ENCODE assay signal across 34 cellular contexts in the genomic region with DNA sequence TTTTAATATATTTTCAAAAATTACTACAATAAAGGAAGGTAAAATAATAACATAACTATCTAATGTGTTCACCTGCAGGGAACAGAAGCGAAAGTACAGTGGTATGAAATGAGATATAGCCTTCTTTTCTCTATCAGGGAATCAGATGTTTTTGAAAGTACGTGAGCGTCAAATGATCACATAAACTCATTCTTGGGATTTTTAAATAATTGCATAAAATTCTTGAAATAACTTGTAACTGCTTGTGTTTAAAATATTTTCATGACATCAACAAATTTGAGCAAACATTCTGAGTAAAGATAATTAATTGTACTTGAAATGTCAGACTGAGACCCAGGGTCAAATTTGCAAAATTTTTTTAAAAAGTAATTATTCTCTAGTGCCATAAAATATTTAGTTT.
"Had no signal": no experiment of that assay in that cellular context is flagged by ENCODE, and none has a peak within 500 bp of the region (broad histone marks: within the 10 kb centered on the region; RNA-seq: fewer than 3 reads in every experiment).

No MANE protein-coding gene starts in this region.

- ATAC-seq: activated CD4-positive, CD25-positive, alpha-beta regulatory T cell treated with anti-CD3 and anti-CD28 coated beads, Interleukin-2, amount 50 U/mL, for 24 hours; activated CD8-positive, alpha-beta memory T cell treated with anti-CD3 and anti-CD28 coated beads, Interleukin-2, amount 10 ng/mL, durations not matched to agents 7 days and 5 days; activated CD8-positive, alpha-beta T cell treated with anti-CD3 and anti-CD28 coated beads, Interleukin-2, amount 10 ng/mL, durations not matched to agents 7 days and 5 days; activated naive CD8-positive, alpha-beta T cell treated with anti-CD3 and anti-CD28 coated beads, Interleukin-2, amount 50 U/mL, for 24 hours; esophagus mucosa; T-helper 17 cell had no signal

- H3K9me3 Mint-ChIP-seq: activated CD4-positive, alpha-beta T cell treated with anti-CD3 and anti-CD28 coated beads, Interleukin-2, amount 10 ng/mL, durations not matched to agents 24 days and 14 days; activated T-helper 1 cell treated with anti-CD3 and anti-CD28 coated beads, Interleukin-12 subunit alpha, Interleukin-12 subunit beta, Interleukin-2, Interleukin-4 antibody, amounts not matched to agents 30 ng/mL and 10 ng/mL and 1 ng/mL, durations not matched to agents 14 hours and 24 hours and 36 hours had no signal

- H3K36me3 Mint-ChIP-seq: activated CD4-positive, alpha-beta memory T cell treated with anti-CD3 and anti-CD28 coated beads for 36 hours; activated CD8-positive, alpha-beta memory T cell treated with anti-CD3 and anti-CD28 coated beads, Interleukin-2, amount 10 ng/mL, durations not matched to agents 7 days and 5 days; activated naive CD4-positive, alpha-beta T cell treated with anti-CD3 and anti-CD28 coated beads, Interleukin-2, amount 50 U/mL, for 24 hours; activated naive CD8-positive, alpha-beta T cell treated with anti-CD3 and anti-CD28 coated beads for 36 hours had no signal

- H3K27ac ChIP-seq: adrenal gland, breast epithelium, cardiac muscle cell, colonic mucosa, WERI-Rb-1 had no signal

- H3K9me3 ChIP-seq: adrenal gland, colonic mucosa had no signal

- H3K36me3 ChIP-seq: adrenal gland, breast epithelium, cardiac muscle cell, colonic mucosa, WERI-Rb-1 had no signal

- H3K4me1 Mint-ChIP-seq: activated B cell treated with CpG ODN at 0.5 μM for 24 hours; activated CD4-positive, alpha-beta T cell treated with anti-CD3 and anti-CD28 coated beads, Interleukin-2, amount 10 ng/mL, durations not matched to agents 24 days and 14 days; activated CD8-positive, alpha-beta memory T cell treated with anti-CD3 and anti-CD28 coated beads, Interleukin-2, amount 10 ng/mL, durations not matched to agents 7 days and 5 days; activated naive CD4-positive, alpha-beta T cell treated with anti-CD3 and anti-CD28 coated beads, Interleukin-2, amount 50 U/mL, for 24 hours; activated naive CD8-positive, alpha-beta T cell treated with anti-CD3 and anti-CD28 coated beads for 36 hours; activated naive CD8-positive, alpha-beta T cell treated with anti-CD3 and anti-CD28 coated beads, Interleukin-2, amount 50 U/mL, for 24 hours; T-helper 17 cell had no signal

- H3K27me3 ChIP-seq: adrenal gland, breast epithelium, cardiac muscle cell, colonic mucosa had no signal

- FAIRE-seq: frontal cortex had no signal

- H3K4me1 ChIP-seq: adrenal gland, breast epithelium, colonic mucosa had no signal

- DNase-seq: activated B cell treated with CpG ODN at 0.5 μM for 24 hours; activated CD4-positive, alpha-beta memory T cell treated with anti-CD3 and anti-CD28 coated beads for 36 hours; activated CD4-positive, alpha-beta T cell treated with anti-CD3 and anti-CD28 coated beads, Interleukin-2, amount 10 ng/mL, durations not matched to agents 24 days and 14 days; activated CD8-positive, alpha-beta memory T cell treated with anti-CD3 and anti-CD28 coated beads, Interleukin-2, amount 10 ng/mL, durations not matched to agents 7 days and 5 days; activated CD8-positive, alpha-beta memory T cell treated with anti-CD3 and anti-CD28 coated beads, Interleukin-2, amount 50 U/mL, for 4 hours; activated CD8-positive, alpha-beta T cell treated with anti-CD3 and anti-CD28 coated beads, Interleukin-2, amount 10 ng/mL, durations not matched to agents 7 days and 5 days; activated effector memory CD4-positive, alpha-beta T cell treated with anti-CD3 and anti-CD28 coated beads, Interleukin-2, amount 50 U/mL, for 16 hours; activated naive CD4-positive, alpha-beta T cell treated with anti-CD3 and anti-CD28 coated beads for 36 hours; activated naive CD8-positive, alpha-beta T cell treated with anti-CD3 and anti-CD28 coated beads for 36 hours; activated naive CD8-positive, alpha-beta T cell treated with anti-CD3 and anti-CD28 coated beads, Interleukin-2, amount 50 U/mL, for 24 hours; activated T-cell treated with anti-CD3 and anti-CD28 coated beads, Interleukin-2, amount 50 U/mL, for 1 hour; activated T-cell treated with anti-CD3 and anti-CD28 coated beads, Interleukin-2, amount 50 U/mL, for 48 hours; adrenal gland; amygdala; aorta; central memory CD4-positive, alpha-beta T cell; cerebellar nuclear complex; colonic mucosa; effector CD8-positive, alpha-beta T cell; foreskin fibroblast; T-helper 1 cell; T-helper 17 cell; T1000; WERI-Rb-1 had no signal

- H3K27me3 Mint-ChIP-seq: activated B cell treated with CpG ODN at 0.5 μM for 24 hours; activated CD4-positive, alpha-beta T cell treated with anti-CD3 and anti-CD28 coated beads, Interleukin-2, amount 10 ng/mL, durations not matched to agents 24 days and 14 days; activated CD8-positive, alpha-beta memory T cell treated with anti-CD3 and anti-CD28 coated beads, Interleukin-2, amount 10 ng/mL, durations not matched to agents 7 days and 5 days; activated naive CD4-positive, alpha-beta T cell treated with anti-CD3 and anti-CD28 coated beads, Interleukin-2, amount 50 U/mL, for 24 hours; activated naive CD8-positive, alpha-beta T cell treated with anti-CD3 and anti-CD28 coated beads for 36 hours; brain had no signal

- H3K4me3 Mint-ChIP-seq: activated B cell treated with CpG ODN at 0.5 μM for 24 hours; activated CD4-positive, alpha-beta memory T cell treated with anti-CD3 and anti-CD28 coated beads for 36 hours; activated CD4-positive, alpha-beta T cell treated with anti-CD3 and anti-CD28 coated beads, Interleukin-2, amount 10 ng/mL, durations not matched to agents 24 days and 14 days; activated CD8-positive, alpha-beta memory T cell treated with anti-CD3 and anti-CD28 coated beads, Interleukin-2, amount 10 ng/mL, durations not matched to agents 7 days and 5 days; activated CD8-positive, alpha-beta T cell treated with anti-CD3 and anti-CD28 coated beads, Interleukin-2, amount 10 ng/mL, durations not matched to agents 7 days and 5 days; activated naive CD4-positive, alpha-beta T cell treated with anti-CD3 and anti-CD28 coated beads for 36 hours; activated naive CD4-positive, alpha-beta T cell treated with anti-CD3 and anti-CD28 coated beads, Interleukin-2, amount 50 U/mL, for 24 hours; activated naive CD8-positive, alpha-beta T cell treated with anti-CD3 and anti-CD28 coated beads for 36 hours; activated naive CD8-positive, alpha-beta T cell treated with anti-CD3 and anti-CD28 coated beads, Interleukin-2, amount 50 U/mL, for 24 hours; activated T-helper 1 cell treated with anti-CD3 and anti-CD28 coated beads, Interleukin-12 subunit alpha, Interleukin-12 subunit beta, Interleukin-2, Interleukin-4 antibody, amounts not matched to agents 30 ng/mL and 10 ng/mL and 1 ng/mL, durations not matched to agents 14 hours and 24 hours and 36 hours; T-helper 17 cell; T-helper 2 cell treated with Interferon-gamma antibody and Interleukin-4, amounts not matched to agents 5 μg/mL and 100 μg/mL, for 36 hours had no signal

- H3K27ac Mint-ChIP-seq: activated B cell treated with CpG ODN at 0.5 μM for 24 hours; activated CD4-positive, alpha-beta memory T cell treated with anti-CD3 and anti-CD28 coated beads for 36 hours; activated CD4-positive, alpha-beta T cell treated with anti-CD3 and anti-CD28 coated beads, Interleukin-2, amount 10 ng/mL, durations not matched to agents 24 days and 14 days; activated CD8-positive, alpha-beta memory T cell treated with anti-CD3 and anti-CD28 coated beads, Interleukin-2, amount 10 ng/mL, durations not matched to agents 7 days and 5 days; activated CD8-positive, alpha-beta T cell treated with anti-CD3 and anti-CD28 coated beads, Interleukin-2, amount 10 ng/mL, durations not matched to agents 7 days and 5 days; activated naive CD4-positive, alpha-beta T cell treated with anti-CD3 and anti-CD28 coated beads for 36 hours; activated naive CD4-positive, alpha-beta T cell treated with anti-CD3 and anti-CD28 coated beads, Interleukin-2, amount 50 U/mL, for 24 hours; activated naive CD8-positive, alpha-beta T cell treated with anti-CD3 and anti-CD28 coated beads for 36 hours; activated naive CD8-positive, alpha-beta T cell treated with anti-CD3 and anti-CD28 coated beads, Interleukin-2, amount 50 U/mL, for 24 hours; activated T-helper 1 cell treated with anti-CD3 and anti-CD28 coated beads, Interleukin-12 subunit alpha, Interleukin-12 subunit beta, Interleukin-2, Interleukin-4 antibody, amounts not matched to agents 30 ng/mL and 10 ng/mL and 1 ng/mL, durations not matched to agents 14 hours and 24 hours and 36 hours; activated T-helper 2 cell treated with anti-CD3 and anti-CD28 coated beads, Interferon-gamma antibody, Interleukin-2, Interleukin-4, amounts not matched to agents 10 μg/mL and 5 μg/mL and 100 μg/mL, durations not matched to agents 14 hours and 24 hours and 36 hours; T-helper 17 cell; T-helper 2 cell treated with Interferon-gamma antibody and Interleukin-4, amounts not matched to agents 5 μg/mL and 100 μg/mL, for 36 hours had no signal

- H3K4me3 ChIP-seq: adrenal gland, breast epithelium, cardiac muscle cell, colonic mucosa had no signal
